25 cellular contexts compared by ENCODE assay signal in genomic region chr1:4627353-4627752, GRCh38. TPM values are rescaled to one million over a fixed set of nuclear protein-coding genes. Genes with fewer than 3 reads are reported as not detected.
"Had no signal": no experiment of that assay in that cellular context is flagged by ENCODE, and none has a peak within 500 bp of the region (broad histone marks: within the 10 kb centered on the region; RNA-seq: fewer than 3 reads in every experiment).

No MANE protein-coding gene starts in this region.

- H3K4me3 Mint-ChIP-seq: activated CD4-positive, alpha-beta memory T cell treated with anti-CD3 and anti-CD28 coated beads for 36 hours; activated naive CD8-positive, alpha-beta T cell treated with anti-CD3 and anti-CD28 coated beads, Interleukin-2, amount 10 ng/mL, durations not matched to agents 7 days and 5 days; central memory CD8-positive, alpha-beta T cell; naive B cell; neural crest cell had no signal

- H3K27ac Mint-ChIP-seq: activated CD4-positive, alpha-beta memory T cell treated with anti-CD3 and anti-CD28 coated beads for 36 hours; activated naive CD8-positive, alpha-beta T cell treated with anti-CD3 and anti-CD28 coated beads, Interleukin-2, amount 10 ng/mL, durations not matched to agents 7 days and 5 days; naive B cell; progenitor cell of endocrine pancreas had no signal

- ATAC-seq: lower lobe of right lung; stimulated activated naive CD8-positive, alpha-beta T cell treated with anti-CD3 and anti-CD28 coated beads, Interleukin-15, Interleukin-2, amounts not matched to agents 100 U/mL and 50 U/mL, for 24 hours had no signal

- H3K27me3 Mint-ChIP-seq: activated naive CD8-positive, alpha-beta T cell treated with anti-CD3 and anti-CD28 coated beads, Interleukin-2, amount 10 ng/mL, durations not matched to agents 7 days and 5 days had no signal

- DNase-seq: activated CD4-positive, alpha-beta memory T cell treated with anti-CD3 and anti-CD28 coated beads for 36 hours; activated CD4-positive, alpha-beta T cell treated with anti-CD3 and anti-CD28 coated beads for 4 hours; activated CD4-positive, CD25-positive, alpha-beta regulatory T cell; activated naive CD4-positive, alpha-beta T cell treated with Interleukin-2 at 50 U/mL for 16 hours; activated naive CD8-positive, alpha-beta T cell treated with anti-CD3 and anti-CD28 coated beads, Interleukin-2, amount 10 ng/mL, durations not matched to agents 7 days and 5 days; activated T-cell treated with anti-CD3 and anti-CD28 coated beads, Interleukin-2, amount 50 U/mL, for 48 hours; amniotic stem cell; effector memory CD4-positive, alpha-beta T cell; lower lobe of right lung; mesendoderm; naive B cell; retina; stimulated activated CD4-positive, alpha-beta T cell treated with anti-CD3 and anti-CD28 coated beads, Interleukin-4, amount 100 ng/mL, for 4 hours; stimulated activated naive CD8-positive, alpha-beta T cell treated with anti-CD3 and anti-CD28 coated beads, Interleukin-15, Interleukin-2, amounts not matched to agents 100 U/mL and 50 U/mL, for 24 hours; T1000; tibial artery; uterus had no signal

- H3K27ac ChIP-seq: breast epithelium, esophagus muscularis mucosa, heart left ventricle, lower lobe of right lung, tibial artery, uterus had no signal

- H3K4me1 Mint-ChIP-seq: activated naive CD8-positive, alpha-beta T cell treated with anti-CD3 and anti-CD28 coated beads, Interleukin-2, amount 10 ng/mL, durations not matched to agents 7 days and 5 days; central memory CD8-positive, alpha-beta T cell; naive B cell; neural crest cell had no signal

- H3K36me3 Mint-ChIP-seq: activated CD4-positive, alpha-beta memory T cell treated with anti-CD3 and anti-CD28 coated beads for 36 hours; activated naive CD8-positive, alpha-beta T cell treated with anti-CD3 and anti-CD28 coated beads, Interleukin-2, amount 10 ng/mL, durations not matched to agents 7 days and 5 days; naive B cell had no signal

- H3K9me3 Mint-ChIP-seq: activated CD4-positive, alpha-beta memory T cell treated with anti-CD3 and anti-CD28 coated beads for 36 hours; activated naive CD8-positive, alpha-beta T cell treated with anti-CD3 and anti-CD28 coated beads, Interleukin-2, amount 10 ng/mL, durations not matched to agents 7 days and 5 days; central memory CD8-positive, alpha-beta T cell; neural crest cell had no signal

RNA-seq across cellular contexts. Expression of gene AJAP1, which starts 27.1 kb away (rescaled TPM):
- total RNA-seq: activated CD4-positive, alpha-beta memory T cell treated with anti-CD3 and anti-CD28 coated beads for 36 hours; activated naive CD8-positive, alpha-beta T cell treated with anti-CD3 and anti-CD28 coated beads, Interleukin-2, amount 10 ng/mL, durations not matched to agents 7 days and 5 days; endothelial cell of umbilical vein; T-helper 1 cell treated with Interleukin-12 subunit alpha and Interleukin-12 subunit beta and Interleukin-4 antibody, amounts not matched to agents 30 ng/mL and 1 ng/mL, for 36 hours had no signal
